ENCODE assay signal across 9 cellular contexts in the genomic region with DNA sequence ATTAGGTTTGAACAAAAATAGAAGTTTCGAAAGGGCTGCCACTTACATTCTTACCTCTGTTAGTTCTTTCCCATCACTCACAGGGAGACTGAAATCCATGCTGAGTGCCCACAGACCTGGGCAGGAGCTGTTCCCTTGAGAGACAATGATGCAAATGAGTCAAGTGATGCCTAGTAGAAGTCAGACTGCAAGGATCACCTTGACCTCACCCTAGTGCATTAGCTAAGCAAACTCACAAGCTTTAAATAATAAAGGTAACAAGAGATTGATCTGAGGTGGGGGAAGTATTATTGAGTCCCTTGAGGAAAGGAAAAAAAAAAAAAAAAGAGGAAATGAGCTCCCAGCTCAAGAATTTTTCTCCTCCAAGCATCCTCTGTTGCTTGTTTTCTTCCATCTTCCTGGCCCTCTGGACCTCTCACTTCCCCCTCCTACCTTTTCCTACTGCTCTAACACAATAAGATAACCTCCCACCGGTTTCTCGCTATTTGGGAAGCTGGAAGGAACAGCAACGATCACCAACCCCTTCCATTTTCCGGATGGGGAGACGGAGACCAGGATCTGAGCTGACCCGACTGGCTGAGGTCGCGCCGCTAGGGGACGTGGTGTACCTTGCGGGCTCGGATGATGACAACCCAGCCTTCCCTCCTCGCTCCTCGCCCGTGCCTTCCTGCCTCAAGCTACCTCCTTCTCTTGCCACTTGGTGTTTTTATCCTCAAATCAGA. TPM values are rescaled to one million over a fixed set of nuclear protein-coding genes. Genes with fewer than 3 reads are reported as not detected.
DNase-seq lines count a peak whose midpoint lies in the region; ATAC-seq and TF ChIP-seq lines count a peak whose summit lies in the region.
"Had no signal": no experiment of that assay in that cellular context is flagged by ENCODE, and none has a peak within 500 bp of the region (broad histone marks: within the 10 kb centered on the region; RNA-seq: fewer than 3 reads in every experiment).

No MANE protein-coding gene starts in this region.

- peaks cover 28% of the 10 kb centered on the region for H3K27me3 Mint-ChIP-seq in activated CD8-positive, alpha-beta T cell treated with anti-CD3 and anti-CD28 coated beads, Interleukin-2, amount 10 ng/mL, durations not matched to agents 7 days and 5 days (ENCODE audit: low read depth)

- TF ChIP-seq CTCF in left lung (IDR thresholded peaks at IDR 0.05) (peak; percentile 42 to 68), tibial nerve (IDR thresholded peaks at IDR 0.05) (peak; percentile 53 to 79 (median 75))

- peaks cover 10% of the 10 kb centered on the region for H3K4me1 Mint-ChIP-seq in activated CD8-positive, alpha-beta T cell treated with anti-CD3 and anti-CD28 coated beads, Interleukin-2, amount 10 ng/mL, durations not matched to agents 7 days and 5 days (ENCODE audit: low read depth)

- no peak overlapping the region for H3K27ac Mint-ChIP-seq in activated CD8-positive, alpha-beta T cell treated with anti-CD3 and anti-CD28 coated beads, Interleukin-2, amount 10 ng/mL, durations not matched to agents 7 days and 5 days
- H3K27ac Mint-ChIP-seq: activated naive CD4-positive, alpha-beta T cell treated with anti-CD3 and anti-CD28 coated beads, Interleukin-2, amount 50 U/mL, for 24 hours had no signal

- H3K27ac ChIP-seq in HUES6 (ENCODE audit: low read depth, low read length): no peak overlapping the region
- H3K27ac ChIP-seq in cingulate gyrus (ENCODE audit: low read depth, low read length): peak overlapping the region; percentile 91
- peak overlapping the region; percentile 81 to 83 for H3K27ac ChIP-seq in left lung
- H3K27ac ChIP-seq in tibial nerve: peak overlapping the region; percentile 96 to 98 (median 97)

- H3K36me3 ChIP-seq in HUES6 (ENCODE audit: control insufficient read depth, insufficient read depth, low read length) (no peaks in the 10 kb centered on the region), left lung (no peaks in the 10 kb centered on the region), tibial nerve (no peaks in the 10 kb centered on the region)

- POLR2A ChIA-PET in activated CD8-positive, alpha-beta T cell treated with anti-CD3 and anti-CD28 coated beads, Interleukin-2, amount 10 ng/mL, durations not matched to agents 7 days and 5 days (lab: Charles Lee): no interaction called here

- ATAC-seq in left lung: peak; percentile 65
- no peak for ATAC-seq in activated CD8-positive, alpha-beta T cell treated with anti-CD3 and anti-CD28 coated beads, Interleukin-2, amount 10 ng/mL, durations not matched to agents 7 days and 5 days
- ATAC-seq in HG03442 (IDR thresholded peaks at IDR 0.05; ENCODE audit: unreplicated experiment): no peak

- no peak overlapping the region for H3K4me3 Mint-ChIP-seq in activated CD8-positive, alpha-beta T cell treated with anti-CD3 and anti-CD28 coated beads, Interleukin-2, amount 10 ng/mL, durations not matched to agents 7 days and 5 days

- no peak overlapping the region for H3K9ac ChIP-seq in HUES6 (ENCODE audit: low read length)

- H3K9me3 ChIP-seq in HUES6 (ENCODE audit: control insufficient read depth, insufficient read depth, low read depth, low read length): no peaks in the 10 kb centered on the region
- H3K9me3 ChIP-seq in left lung: no peaks in the 10 kb centered on the region
- H3K9me3 ChIP-seq in tibial nerve: no peaks in the 10 kb centered on the region

- H3K9me3 Mint-ChIP-seq in activated CD8-positive, alpha-beta T cell treated with anti-CD3 and anti-CD28 coated beads, Interleukin-2, amount 10 ng/mL, durations not matched to agents 7 days and 5 days (ENCODE audit: insufficient read depth): no peaks in the 10 kb centered on the region
- H3K9me3 Mint-ChIP-seq: activated naive CD4-positive, alpha-beta T cell treated with anti-CD3 and anti-CD28 coated beads, Interleukin-2, amount 50 U/mL, for 24 hours had no signal

- intact Hi-C loops in left lung (cut with DNase I): no loop called here

- peak; percentile 49 for DNase-seq in AG08395 (ENCODE audit: low spot score)
- peak; percentile 74 to 89 for DNase-seq in left lung
- DNase-seq in tibial nerve (ENCODE audit: low spot score in 2 of 2): peak; percentile 73 to 74
- DNase-seq in activated CD8-positive, alpha-beta T cell treated with anti-CD3 and anti-CD28 coated beads, Interleukin-2, amount 10 ng/mL, durations not matched to agents 7 days and 5 days: no peak
- no peak for DNase-seq in A172 (ENCODE audit: low spot score)

- CTCF ChIA-PET in activated CD8-positive, alpha-beta T cell treated with anti-CD3 and anti-CD28 coated beads, Interleukin-2, amount 10 ng/mL, durations not matched to agents 7 days and 5 days (lab: Charles Lee): no interaction called here

- H3K36me3 Mint-ChIP-seq in activated CD8-positive, alpha-beta T cell treated with anti-CD3 and anti-CD28 coated beads, Interleukin-2, amount 10 ng/mL, durations not matched to agents 7 days and 5 days (ENCODE audit: low read depth): peaks cover 6% of the 10 kb centered on the region

- TF ChIP-seq POLR2A in tibial nerve (IDR thresholded peaks at IDR 0.05): peak in 1 of 2 donors; percentile 19

- H3K4me3 ChIP-seq in HUES6 (ENCODE audit: low read depth, low read length) (peak overlapping the region; percentile 84), left lung (peak overlapping the region; percentile 61 to 72), tibial nerve (peak overlapping the region; percentile 65 to 98 (median 82))

- H3K27me3 ChIP-seq in HUES6 (ENCODE audit: control insufficient read depth, insufficient read depth, low read length): peaks cover 27% of the 10 kb centered on the region
- peaks cover 0 to 65% of the 10 kb centered on the region in 2 donors for H3K27me3 ChIP-seq in left lung
- no peaks in the 10 kb centered on the region for H3K27me3 ChIP-seq in tibial nerve

- TF ChIP-seq EP300 in tibial nerve (IDR thresholded peaks at IDR 0.05): peak in 1 of 2 donors; percentile 62

- peaks cover 10% of the 10 kb centered on the region for H3K4me1 ChIP-seq in HUES6 (ENCODE audit: control insufficient read depth, insufficient read depth, low read length)
- peaks cover 0 to 26% of the 10 kb centered on the region in 2 donors for H3K4me1 ChIP-seq in left lung
- H3K4me1 ChIP-seq in tibial nerve: peaks cover 0 to 56% (median 18%) of the 10 kb centered on the region in 4 donors

- 7 to 17% methylated on average over 16 of the region's 16 CpGs for WGBS in tibial nerve, 2 donors

RNA-seq across cellular contexts. Expression of a gene that starts 2.0 kb away (rescaled TPM):
- total RNA-seq in left lung: 10 to 100 TPM; 23.3 to 40.5 TPM
- total RNA-seq in tibial nerve: 100 to 1,000 TPM; 156 to 238 (median 199) TPM
- total RNA-seq in activated CD8-positive, alpha-beta T cell treated with anti-CD3 and anti-CD28 coated beads, Interleukin-2, amount 10 ng/mL, durations not matched to agents 7 days and 5 days: not detected
- 3.7 and 5.4 TPM in 2 replicates for total RNA-seq in A172 (2014; rRNA removed; shearing (Covaris generic))

Comparison
In these comparisons a context has a peak if more than half of its experiments do, and no peak if none do; other contexts are left out.
1. DNase-seq: peak in AG08395 (single experiment), left lung (2 of 2) and tibial nerve (2 of 2); none in activated CD8-positive, alpha-beta T cell treated with anti-CD3 and anti-CD28 coated beads, Interleukin-2, amount 10 ng/mL, durations not matched to agents 7 days and 5 days (single experiment) and A172 (single experiment).
2. Peak in every context shown above with its lines, with median percentiles within 50 percentile points of each other: H3K4me3 ChIP-seq.